ENCODE assay signal across 1 cellular context in the genomic region with DNA sequence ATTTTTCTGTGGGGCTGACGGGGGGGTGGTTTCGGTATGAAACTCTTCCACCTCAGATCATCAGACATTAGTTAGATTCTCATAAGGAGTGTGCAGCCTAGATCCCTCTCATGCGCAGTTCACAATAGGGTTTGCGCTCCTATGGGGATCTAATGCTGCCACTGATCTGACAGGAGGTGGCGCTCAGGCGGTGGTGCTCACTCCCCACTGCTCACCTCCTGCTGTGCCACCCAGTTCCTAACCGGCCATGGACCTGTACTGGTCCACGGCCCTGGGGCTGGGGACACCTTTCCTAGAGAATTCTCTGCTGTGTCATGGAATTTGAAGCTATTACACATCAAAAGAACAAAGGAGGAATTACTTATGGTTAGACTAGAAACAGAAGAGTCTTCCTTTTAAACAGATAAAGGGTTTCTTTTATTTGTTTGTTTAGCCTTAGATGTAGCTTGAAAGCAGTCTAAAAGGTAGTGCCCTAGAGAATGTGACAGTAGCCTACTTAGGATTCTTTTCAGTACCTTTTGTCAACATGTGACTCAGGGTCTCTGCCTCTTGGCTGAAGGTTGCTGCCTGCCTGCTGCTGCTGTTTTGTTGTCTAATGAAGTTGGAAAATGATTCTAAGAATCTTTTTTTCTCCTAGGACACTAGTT.
TF ChIP-seq lines count a peak whose summit lies in the region.

No MANE protein-coding gene starts in this region.

TF ChIP-seq in HepG2, 621 proteins besides CTCF, POLR2A, EP300 and RAD21 (continued from another document):
- TF ChIP-seq, protein P1, sequence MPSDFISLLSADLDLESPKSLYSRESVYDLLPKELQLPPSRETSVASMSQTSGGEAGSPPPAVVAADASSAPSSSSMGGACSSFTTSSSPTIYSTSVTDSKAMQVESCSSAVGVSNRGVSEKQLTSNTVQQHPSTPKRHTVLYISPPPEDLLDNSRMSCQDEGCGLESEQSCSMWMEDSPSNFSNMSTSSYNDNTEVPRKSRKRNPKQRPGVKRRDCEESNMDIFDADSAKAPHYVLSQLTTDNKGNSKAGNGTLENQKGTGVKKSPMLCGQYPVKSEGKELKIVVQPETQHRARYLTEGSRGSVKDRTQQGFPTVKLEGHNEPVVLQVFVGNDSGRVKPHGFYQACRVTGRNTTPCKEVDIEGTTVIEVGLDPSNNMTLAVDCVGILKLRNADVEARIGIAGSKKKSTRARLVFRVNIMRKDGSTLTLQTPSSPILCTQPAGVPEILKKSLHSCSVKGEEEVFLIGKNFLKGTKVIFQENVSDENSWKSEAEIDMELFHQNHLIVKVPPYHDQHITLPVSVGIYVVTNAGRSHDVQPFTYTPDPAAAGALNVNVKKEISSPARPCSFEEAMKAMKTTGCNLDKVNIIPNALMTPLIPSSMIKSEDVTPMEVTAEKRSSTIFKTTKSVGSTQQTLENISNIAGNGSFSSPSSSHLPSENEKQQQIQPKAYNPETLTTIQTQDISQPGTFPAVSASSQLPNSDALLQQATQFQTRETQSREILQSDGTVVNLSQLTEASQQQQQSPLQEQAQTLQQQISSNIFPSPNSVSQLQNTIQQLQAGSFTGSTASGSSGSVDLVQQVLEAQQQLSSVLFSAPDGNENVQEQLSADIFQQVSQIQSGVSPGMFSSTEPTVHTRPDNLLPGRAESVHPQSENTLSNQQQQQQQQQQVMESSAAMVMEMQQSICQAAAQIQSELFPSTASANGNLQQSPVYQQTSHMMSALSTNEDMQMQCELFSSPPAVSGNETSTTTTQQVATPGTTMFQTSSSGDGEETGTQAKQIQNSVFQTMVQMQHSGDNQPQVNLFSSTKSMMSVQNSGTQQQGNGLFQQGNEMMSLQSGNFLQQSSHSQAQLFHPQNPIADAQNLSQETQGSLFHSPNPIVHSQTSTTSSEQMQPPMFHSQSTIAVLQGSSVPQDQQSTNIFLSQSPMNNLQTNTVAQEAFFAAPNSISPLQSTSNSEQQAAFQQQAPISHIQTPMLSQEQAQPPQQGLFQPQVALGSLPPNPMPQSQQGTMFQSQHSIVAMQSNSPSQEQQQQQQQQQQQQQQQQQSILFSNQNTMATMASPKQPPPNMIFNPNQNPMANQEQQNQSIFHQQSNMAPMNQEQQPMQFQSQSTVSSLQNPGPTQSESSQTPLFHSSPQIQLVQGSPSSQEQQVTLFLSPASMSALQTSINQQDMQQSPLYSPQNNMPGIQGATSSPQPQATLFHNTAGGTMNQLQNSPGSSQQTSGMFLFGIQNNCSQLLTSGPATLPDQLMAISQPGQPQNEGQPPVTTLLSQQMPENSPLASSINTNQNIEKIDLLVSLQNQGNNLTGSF (CRISPR knock-in tag; IDR thresholded peaks at IDR 0.05), result no peak
